In the genomic region with DNA sequence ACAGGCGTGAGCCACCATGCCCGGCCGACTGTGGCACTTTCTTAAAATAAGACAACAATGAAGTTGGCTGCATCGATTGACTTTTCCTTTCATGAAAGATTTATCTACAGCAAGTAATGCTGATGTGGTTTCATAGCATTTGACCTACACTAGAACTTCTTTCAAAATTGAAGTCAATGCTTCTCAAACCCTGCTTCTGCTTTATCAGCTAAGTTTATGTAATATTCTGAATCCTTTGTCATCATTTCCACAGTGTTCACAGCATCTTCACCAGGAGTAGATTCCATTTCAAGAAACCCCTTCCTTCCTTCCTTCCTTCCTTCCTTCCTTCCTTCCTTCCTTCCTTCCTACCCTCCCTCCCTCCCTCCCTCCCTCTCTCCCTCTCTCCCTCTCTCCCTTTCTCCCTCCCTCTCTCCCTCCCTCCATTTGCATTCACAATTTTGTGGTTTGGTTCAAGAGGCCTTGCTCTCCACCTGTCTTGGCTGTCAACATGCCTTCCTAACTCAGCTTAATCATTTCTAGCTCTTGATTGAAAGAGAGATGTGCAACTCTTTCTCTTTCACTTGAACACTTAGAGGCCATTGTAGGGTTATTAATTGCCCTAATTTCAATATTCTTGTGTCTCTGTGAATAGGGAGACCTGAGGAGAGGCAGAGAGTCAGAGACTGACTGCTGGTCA, we compare ENCODE assay signal across 14 cellular contexts. TPM values are rescaled to one million over a fixed set of nuclear protein-coding genes. Genes with fewer than 3 reads are reported as not detected.
A peak's percentile ranks its signal among the peaks of the same experiment; 100 is the strongest.
DNase-seq lines count a peak whose midpoint lies in the region; ATAC-seq lines count a peak whose summit lies in the region.
"Had no signal": no experiment of that assay in that cellular context is flagged by ENCODE, and none has a peak within 500 bp of the region (broad histone marks: within the 10 kb centered on the region; RNA-seq: fewer than 3 reads in every experiment).

No MANE protein-coding gene starts in this region.

- H3K27me3 Mint-ChIP-seq in T-helper 17 cell: no peaks in the 10 kb centered on the region
- H3K27me3 Mint-ChIP-seq: CD4-positive, CD25-positive, alpha-beta regulatory T cell had no signal

- H3K4me1 Mint-ChIP-seq in T-helper 17 cell: no peaks in the 10 kb centered on the region

- no peak overlapping the region for H3K27ac Mint-ChIP-seq in T-helper 17 cell

- H3K4me3 Mint-ChIP-seq in T-helper 17 cell: no peak overlapping the region
- H3K4me3 Mint-ChIP-seq: CD4-positive, CD25-positive, alpha-beta regulatory T cell had no signal

- no peaks in the 10 kb centered on the region for H3K9me3 ChIP-seq in T-helper 17 cell (ENCODE audit: control insufficient read depth, low read length, poor library complexity, severe bottlenecking)
- H3K9me3 ChIP-seq: lower lobe of right lung, right atrium auricular region, upper lobe of left lung had no signal

- peak; percentile 91 for ATAC-seq in GM18909 (IDR thresholded peaks at IDR 0.05; ENCODE audit: poor library complexity, unreplicated experiment)
- ATAC-seq in GM21576 (IDR thresholded peaks at IDR 0.05; ENCODE audit: unreplicated experiment): peak; percentile 55
- peak; percentile 80 for ATAC-seq in HG03159 (IDR thresholded peaks at IDR 0.05; ENCODE audit: unreplicated experiment)
- ATAC-seq in T-helper 17 cell: no peak
- no peak for ATAC-seq in HG03025 (IDR thresholded peaks at IDR 0.05; ENCODE audit: low FRiP score, unreplicated experiment)
- ATAC-seq: lower lobe of right lung had no signal

- no peaks in the 10 kb centered on the region for H3K36me3 Mint-ChIP-seq in T-helper 17 cell (ENCODE audit: low read depth)
- H3K36me3 Mint-ChIP-seq: CD4-positive, CD25-positive, alpha-beta regulatory T cell had no signal

- DNase-seq in myocyte (ENCODE audit: low read depth) (peak; percentile 69), T-helper 17 cell (no peak)
- no peak for DNase-seq in stimulated activated naive CD4-positive, alpha-beta T cell (lab: John Stamatoyannopoulos, UW)
- DNase-seq: amniotic stem cell; CD4-positive, CD25-positive, alpha-beta regulatory T cell; Kasumi-1; lower lobe of right lung; NCI-H69 had no signal

RNA-seq across cellular contexts. Expression of gene HDAC9, which starts 52.1 kb away (rescaled TPM):
- 21.0 and 136 TPM in 2 replicates for total RNA-seq in myocyte
- polyA plus RNA-seq in myocyte (2012): 10.6 TPM
- 1 to 10 TPM; 4.9 to 6.5 TPM for total RNA-seq in T-helper 17 cell

Comparison
In these comparisons a context has a peak if more than half of its experiments do, and no peak if none do; other contexts are left out.
1. ATAC-seq: peak in GM18909 (single experiment), GM21576 (single experiment) and HG03159 (single experiment); none in T-helper 17 cell (single experiment) and HG03025 (single experiment).